In genomic region chr2:69729266-69729665, GRCh38 we compare ENCODE assay signal across 16 cellular contexts.
"Had no signal": no experiment of that assay in that cellular context is flagged by ENCODE, and none has a peak within 500 bp of the region (broad histone marks: within the 10 kb centered on the region; RNA-seq: fewer than 3 reads in every experiment).

No MANE protein-coding gene starts in this region.

- H3K27me3 ChIP-seq: SJCRH30 had no signal

- H3K9me3 ChIP-seq: SJCRH30 had no signal

- H3K36me3 ChIP-seq: SJCRH30 had no signal

- H3K27ac ChIP-seq: SJCRH30 had no signal

- ATAC-seq: SK-N-SH treated with all-trans-retinoic acid at 6 μM for 48 hours had no signal

- H3K4me1 ChIP-seq: SJCRH30 had no signal

- DNase-seq: KBM-7, NCI-H1092, NCI-H1105 treated with DMSO at 0.1 percent for 48 hours, NCI-H1417 treated with DMSO at 0.1 percent for 48 hours, NCI-H146, NCI-H1694 treated with DMSO at 0.1 percent for 48 hours, NCI-H1930, NCI-H2081, NCI-H2107, NCI-H2227 treated with DMSO at 0.1 percent for 48 hours, NCI-H524, NCI-H748 treated with DMSO at 0.1 percent for 48 hours, RPMI8226, SHP77 treated with DMSO at 0.1 percent for 48 hours, SJCRH30 had no signal

- H3K4me3 ChIP-seq: SJCRH30 had no signal
